In genomic region chr19:7904074-7905020, GRCh38 we compare ENCODE assay signal across 8 cellular contexts. TPM values are rescaled to one million over a fixed set of nuclear protein-coding genes. Genes with fewer than 3 reads are reported as not detected.
A peak's percentile ranks its signal among the peaks of the same experiment; 100 is the strongest.
DNase-seq lines count a peak whose midpoint lies in the region; ATAC-seq and TF ChIP-seq lines count a peak whose summit lies in the region.

No MANE protein-coding gene starts in this region.

- ATAC-seq in GM18858 (IDR thresholded peaks at IDR 0.05; ENCODE audit: unreplicated experiment) = peak; percentile 14
- peak; percentile 23 for ATAC-seq in HG03095 (IDR thresholded peaks at IDR 0.05; ENCODE audit: unreplicated experiment)

- TF ChIP-seq CTCF in AG09309 (IDR thresholded peaks at IDR 0.05; ENCODE audit: control insufficient read depth, insufficient read depth, low read depth, low read length, missing control alignments) = no peak

- DNase-seq in AG09309 (ENCODE audit: low read depth) (no peak), T-helper 9 cell (peak; percentile 73), mucosa of gallbladder (ENCODE audit: low spot score) (peak; percentile 43), ureter (ENCODE audit: low spot score) (peak; percentile 66), A172 (ENCODE audit: low spot score) (no peak)
- DNase-seq in effector CD4-positive, alpha-beta T cell = peak; percentile 70

- peak overlapping the region; percentile 88 for H3K4me3 ChIP-seq in AG09309 (ENCODE audit: control insufficient read depth, low read depth, low read length)

RNA-seq across cellular contexts. Expression of gene MAP2K7, which starts 0.7 kb away (rescaled TPM):
- 39.1 TPM for total RNA-seq in mucosa of gallbladder
- 35.1 TPM for total RNA-seq in ureter
- 7.1 and 12.7 TPM in 2 replicates for total RNA-seq in A172 (2014; rRNA removed; shearing (Covaris generic))

RNA-seq across cellular contexts. Expression of gene TGFBR3L, which starts 10.3 kb away (rescaled TPM):
- total RNA-seq in mucosa of gallbladder (0.52 TPM), ureter (2.2 TPM)
- 0.34 TPM in 1 of 2 replicates, not detected in the other for total RNA-seq in A172 (2014; rRNA removed; shearing (Covaris generic))

RNA-seq across cellular contexts. Expression of gene SNAPC2, which starts 15.8 kb away (rescaled TPM):
- 18.7 TPM for total RNA-seq in mucosa of gallbladder
- total RNA-seq in ureter = 21.0 TPM
- 30.6 and 44.5 TPM in 2 replicates for total RNA-seq in A172 (2014; rRNA removed; shearing (Covaris generic))

RNA-seq across cellular contexts. Expression of gene LRRC8E, which starts 16.0 kb away (rescaled TPM):
- total RNA-seq in mucosa of gallbladder = 4.1 TPM
- total RNA-seq in ureter = 8.5 TPM
- total RNA-seq in A172 (2014; rRNA removed; shearing (Covaris generic)) = 30.8 and 33.7 TPM in 2 replicates

RNA-seq across cellular contexts. Expression of gene CTXN1, which starts 21.6 kb away (rescaled TPM):
- total RNA-seq in mucosa of gallbladder (5.9 TPM), ureter (2.2 TPM)
- total RNA-seq in A172 (2014; rRNA removed; shearing (Covaris generic)) = 24.3 and 37.0 TPM in 2 replicates

Comparison
In these comparisons a context has a peak if more than half of its experiments do, and no peak if none do; other contexts are left out.
1. DNase-seq: peak in T-helper 9 cell (single experiment), effector CD4-positive, alpha-beta T cell (single experiment), mucosa of gallbladder (single experiment) and ureter (single experiment); none in AG09309 (single experiment) and A172 (single experiment).